13 cellular contexts compared by ENCODE assay signal in the genomic region with DNA sequence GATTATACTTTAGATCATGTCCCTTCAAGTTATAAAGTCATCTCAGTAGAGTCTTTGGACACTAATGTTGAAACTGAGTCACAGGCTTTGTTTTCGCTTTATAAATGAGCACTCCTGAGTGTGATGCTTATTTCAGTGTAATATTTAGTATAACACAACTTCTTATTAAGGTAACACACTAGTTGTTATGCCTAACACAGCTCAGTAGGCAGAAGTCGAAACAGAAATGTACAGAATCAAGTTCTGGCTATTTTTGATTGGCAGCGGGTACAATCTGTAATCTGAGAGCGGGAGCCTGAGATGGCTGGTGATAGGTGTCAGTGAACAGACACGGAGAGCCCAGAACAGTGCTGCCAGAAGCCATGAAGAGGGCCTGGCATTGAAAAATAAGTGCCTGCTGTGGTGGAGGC. TPM values are rescaled to one million over a fixed set of nuclear protein-coding genes. Genes with fewer than 3 reads are reported as not detected.
DNase-seq lines count a peak whose midpoint lies in the region; ATAC-seq, FAIRE-seq and TF ChIP-seq lines count a peak whose summit lies in the region.
"Had no signal": no experiment of that assay in that cellular context is flagged by ENCODE, and none has a peak within 500 bp of the region (broad histone marks: within the 10 kb centered on the region; RNA-seq: fewer than 3 reads in every experiment).

No MANE protein-coding gene starts in this region.

- no peak overlapping the region for H2AFZ ChIP-seq in Karpas-422 (ENCODE audit: low read length)
- no peak overlapping the region for H2AFZ ChIP-seq in SK-N-SH (ENCODE audit: low read depth)

- H3K9me2 ChIP-seq in Karpas-422 (replicated peaks; ENCODE audit: insufficient read depth, low read length) (no peaks in the 10 kb centered on the region), SK-N-SH (no peaks in the 10 kb centered on the region)

- H3K27ac Mint-ChIP-seq in activated naive CD8-positive, alpha-beta T cell treated with anti-CD3 and anti-CD28 coated beads, Interleukin-2, amount 50 U/mL, for 24 hours = peak overlapping the region; percentile 95

- no peak for TF ChIP-seq EP300 in SK-N-SH (IDR thresholded peaks at IDR 0.05; ENCODE audit: borderline replicate concordance in 1 of 2, low read depth in 1 of 2, low read length in 1 of 2)

- H3K4me1 ChIP-seq in Karpas-422 (ENCODE audit: low read length) = peaks cover 86% of the 10 kb centered on the region
- H3K4me1 ChIP-seq in SK-N-SH (ENCODE audit: control insufficient read depth in 1 of 2, insufficient read depth in 2 of 2, low read depth in 1 of 2, low read length in 1 of 2) = no peaks in the 10 kb centered on the region; a peak in 1 of 4 replicates
- H3K4me1 ChIP-seq: SJSA1 had no signal

- no peak for FAIRE-seq in urothelium cell line (lab: Jason Lieb, UNC)

- peaks cover 21% of the 10 kb centered on the region for H3K36me3 Mint-ChIP-seq in activated naive CD8-positive, alpha-beta T cell treated with anti-CD3 and anti-CD28 coated beads, Interleukin-2, amount 50 U/mL, for 24 hours (ENCODE audit: low read depth)

- H3K27me3 ChIP-seq in Karpas-422 (ENCODE audit: low read length) (no peaks in the 10 kb centered on the region), SK-N-SH (ENCODE audit: insufficient read depth) (no peaks in the 10 kb centered on the region)
- H3K27me3 ChIP-seq: SJSA1 had no signal

- WGBS in SK-N-SH (ENCODE audit: low lambda C conversion rate) = 91% methylated on average over 5 of the region's 5 CpGs

- H3K4me1 Mint-ChIP-seq in activated naive CD8-positive, alpha-beta T cell treated with anti-CD3 and anti-CD28 coated beads, Interleukin-2, amount 50 U/mL, for 24 hours = peaks cover 95% of the 10 kb centered on the region

- H4K20me1 ChIP-seq in Karpas-422 (ENCODE audit: insufficient read depth, low read depth, low read length) (peaks cover 5% of the 10 kb centered on the region; the same call in 1 of the 2 replicates), SK-N-SH (ENCODE audit: insufficient read depth) (no peaks in the 10 kb centered on the region)

- TF ChIP-seq RAD21 in SK-N-SH (IDR thresholded peaks at IDR 0.05; ENCODE audit: low read length) = no peak

- H3K9me3 ChIP-seq in Karpas-422 (ENCODE audit: low read length) = no peaks in the 10 kb centered on the region
- no peaks in the 10 kb centered on the region for H3K9me3 ChIP-seq in SK-N-SH
- H3K9me3 ChIP-seq: SJSA1 had no signal

- peak; percentile 78 for ATAC-seq in activated naive CD8-positive, alpha-beta T cell treated with anti-CD3 and anti-CD28 coated beads, Interleukin-2, amount 50 U/mL, for 24 hours

- CTCF ChIA-PET in SK-N-SH (lab: Yijun Ruan, JAX) = interaction anchor here (0.6 kb wide), 2 partner anchors 9 to 21 kb away, joined by 3 read pairs; no protein-coding TSS in a partner anchor

- H3K4me3 ChIP-seq in Karpas-422 (ENCODE audit: low read length) (peak overlapping the region; percentile 52), SK-N-SH (ENCODE audit: low read depth in 2 of 2, low read length in 1 of 2) (no peak overlapping the region)
- H3K4me3 ChIP-seq: SJSA1 had no signal

- POLR2A ChIA-PET in SK-N-SH (lab: Yijun Ruan, JAX) = no interaction called here

- DNase-seq in stimulated activated naive CD4-positive, alpha-beta T cell treated with Interleukin-2 at 50 U/mL for 16 hours (lab: John Stamatoyannopoulos, UW) = peak; percentile 35
- no peak for DNase-seq in stimulated activated naive CD4-positive, alpha-beta T cell (lab: John Stamatoyannopoulos, UW)
- DNase-seq in Karpas-422 (peak; percentile 87), SK-N-SH (no peak), urothelium cell line (ENCODE audit: low spot score) (no peak), inferior parietal cortex (ENCODE audit: extremely low spot score) (no peak), islet precursor cell (no peak)
- DNase-seq in activated naive CD8-positive, alpha-beta T cell treated with anti-CD3 and anti-CD28 coated beads, Interleukin-2, amount 50 U/mL, for 24 hours = no peak
- DNase-seq: KG1, NCI-H2029 treated with DMSO at 0.1 percent for 48 hours, retina had no signal

- H3K36me3 ChIP-seq in Karpas-422 (ENCODE audit: insufficient read depth, low read length) (no peaks in the 10 kb centered on the region), SK-N-SH (replicated peaks in 1 of 2; ENCODE audit: control insufficient read depth in 1 of 2, insufficient read depth in 2 of 2, low read length in 1 of 2) (no peaks in the 10 kb centered on the region)
- H3K36me3 ChIP-seq: SJSA1 had no signal

- H3K79me2 ChIP-seq in Karpas-422 (ENCODE audit: low read length) = peaks cover 97% of the 10 kb centered on the region
- H3K79me2 ChIP-seq in SK-N-SH (ENCODE audit: insufficient read depth) = peaks cover 41% of the 10 kb centered on the region; the same call in 1 of the 2 replicates

- H3F3A ChIP-seq in SK-N-SH (replicated peaks; ENCODE audit: insufficient read depth) = no peaks in the 10 kb centered on the region

- H3K9ac ChIP-seq in Karpas-422 (ENCODE audit: low read length) = peak overlapping the region; percentile 60
- H3K9ac ChIP-seq in SK-N-SH = no peak overlapping the region

- peak overlapping the region; percentile 82 for H3K4me2 ChIP-seq in Karpas-422 (ENCODE audit: low read depth, low read length, poor library complexity, severe bottlenecking)
- no peak overlapping the region for H3K4me2 ChIP-seq in SK-N-SH

- TF ChIP-seq CTCF in SK-N-SH (IDR thresholded peaks at IDR 0.05) = no peak

- H3K27ac ChIP-seq in Karpas-422 (ENCODE audit: low read length) (peak overlapping the region; percentile 89), SK-N-SH (ENCODE audit: low read depth in 2 of 2, low read length in 1 of 2) (no peak overlapping the region)
- H3K27ac ChIP-seq: SJSA1, VCaP had no signal

- peak overlapping the region; percentile 71 for H3K4me3 Mint-ChIP-seq in activated naive CD8-positive, alpha-beta T cell treated with anti-CD3 and anti-CD28 coated beads, Interleukin-2, amount 50 U/mL, for 24 hours

- H3K9me3 Mint-ChIP-seq in activated naive CD8-positive, alpha-beta T cell treated with anti-CD3 and anti-CD28 coated beads, Interleukin-2, amount 50 U/mL, for 24 hours = no peaks in the 10 kb centered on the region

- H3K27me3 Mint-ChIP-seq in activated naive CD8-positive, alpha-beta T cell treated with anti-CD3 and anti-CD28 coated beads, Interleukin-2, amount 50 U/mL, for 24 hours = no peaks in the 10 kb centered on the region

TF ChIP-seq in SK-N-SH, 30 proteins besides CTCF, POLR2A, EP300 and RAD21:
- TF ChIP-seq MEF2A (IDR thresholded peaks at IDR 0.05; ENCODE audit: borderline replicate concordance, low read depth) (no peak), NRF1 (IDR thresholded peaks at IDR 0.05; ENCODE audit: low read depth, low read length) (no peak), RFX5 (IDR thresholded peaks at IDR 0.05; ENCODE audit: low read length) (no peak), TCF12 (IDR thresholded peaks at IDR 0.05) (no peak), RXRA (IDR thresholded peaks at IDR 0.05; ENCODE audit: borderline replicate concordance, low read depth) (no peak), TEAD4 (IDR thresholded peaks at IDR 0.05; ENCODE audit: borderline replicate concordance, insufficient read depth) (no peak), GATA2 (CRISPR knock-in tag; IDR thresholded peaks at IDR 0.05) (no peak)
- TF ChIP-seq, protein P1, sequence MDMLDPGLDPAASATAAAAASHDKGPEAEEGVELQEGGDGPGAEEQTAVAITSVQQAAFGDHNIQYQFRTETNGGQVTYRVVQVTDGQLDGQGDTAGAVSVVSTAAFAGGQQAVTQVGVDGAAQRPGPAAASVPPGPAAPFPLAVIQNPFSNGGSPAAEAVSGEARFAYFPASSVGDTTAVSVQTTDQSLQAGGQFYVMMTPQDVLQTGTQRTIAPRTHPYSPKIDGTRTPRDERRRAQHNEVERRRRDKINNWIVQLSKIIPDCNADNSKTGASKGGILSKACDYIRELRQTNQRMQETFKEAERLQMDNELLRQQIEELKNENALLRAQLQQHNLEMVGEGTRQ (IDR thresholded peaks at IDR 0.05; ENCODE audit: borderline replicate concordance, low read depth, low read length) = no peak

RNA-seq across cellular contexts. Expression of a gene that starts 11.4 kb away (rescaled TPM):
- 68.8 and 90.8 TPM in 2 replicates for total RNA-seq in Karpas-422 (2014; rRNA removed; shearing (Covaris generic); ENCODE audit: low replicate concordance)
- polyA plus RNA-seq in SK-N-SH (2012; rRNA removed) = 1.6 and 2.0 TPM in 2 replicates
- 2.3 TPM in 2 replicates for polyA plus RNA-seq in SK-N-SH (2012; cell fraction: cytosol; rRNA removed)
- polyA plus RNA-seq in SK-N-SH (2012; cell fraction: nucleus; rRNA removed) = 1.2 and 1.5 TPM in 2 replicates

Comparison
In these comparisons a context has a peak if more than half of its experiments do, and no peak if none do; other contexts are left out.
1. DNase-seq: peak in stimulated activated naive CD4-positive, alpha-beta T cell treated with Interleukin-2 at 50 U/mL for 16 hours (single experiment) and Karpas-422 (single experiment); none in stimulated activated naive CD4-positive, alpha-beta T cell (0 of 6), activated naive CD8-positive, alpha-beta T cell treated with anti-CD3 and anti-CD28 coated beads, Interleukin-2, amount 50 U/mL, for 24 hours (single experiment), SK-N-SH (single experiment), urothelium cell line (single experiment), inferior parietal cortex (single experiment) and islet precursor cell (single experiment).